8 cellular contexts compared by ENCODE assay signal in genomic region chr19:13277104-13277809, GRCh38.
A peak's percentile ranks its signal among the peaks of the same experiment; 100 is the strongest.
DNase-seq lines count a peak whose midpoint lies in the region; ATAC-seq and TF ChIP-seq lines count a peak whose summit lies in the region.

No MANE protein-coding gene starts in this region.

- H3K36me3 Mint-ChIP-seq in neural crest cell (ENCODE audit: low read depth) = no peaks in the 10 kb centered on the region

- H3K9me3 Mint-ChIP-seq in neural crest cell = peaks cover 4% of the 10 kb centered on the region

- H3K27ac Mint-ChIP-seq in neural crest cell (ENCODE audit: unreplicated experiment) = no peak overlapping the region

- peak overlapping the region; percentile 17; the same call in 1 of the 2 replicates for H3K27ac ChIP-seq in Panc1 (ENCODE audit: low read length)

- no peaks in the 10 kb centered on the region for H3K27me3 ChIP-seq in Panc1 (ENCODE audit: control insufficient read depth, insufficient read depth, low read length)

- no peaks in the 10 kb centered on the region for H3K9me3 ChIP-seq in Panc1 (ENCODE audit: control insufficient read depth, insufficient read depth, low read depth, low read length)

- TF ChIP-seq CTCF in Panc1 (IDR thresholded peaks at IDR 0.05) (no peak; the same call in 1 of the 2 replicates), neural crest cell (conservative IDR thresholded peaks at IDR 0.05) (peak; percentile 82)

- intact Hi-C loops in Panc1 (cut with micrococcal nuclease; ENCODE audit: unreplicated experiment) = loop anchor here (2.0 to 5.0 kb wide), 2 partner anchors 155 to 312 kb away; no protein-coding TSS in a partner anchor

- peaks cover 2% of the 10 kb centered on the region for H3K27me3 Mint-ChIP-seq in neural crest cell (ENCODE audit: low read depth)

- no peak overlapping the region for H3K4me3 ChIP-seq in Panc1 (ENCODE audit: low read depth in 2 of 2, low read length in 2 of 2)

- H3K4me1 Mint-ChIP-seq in neural crest cell = no peaks in the 10 kb centered on the region

- DNase-seq in EL = peak; percentile 74
- peak; percentile 88 for DNase-seq in HT-29 (ENCODE audit: low spot score)
- peak; percentile 64 for DNase-seq in Panc1 (ENCODE audit: low read depth, low spot score)
- DNase-seq in activated T-cell treated with anti-CD3 and anti-CD28 coated beads for 24 hours (ENCODE audit: low read depth) = peak; percentile 68
- peak; percentile 52 for DNase-seq in fibroblast of gingiva (ENCODE audit: low read depth)
- DNase-seq in neural crest cell (ENCODE audit: low read depth, low spot score) = peak; percentile 64
- peak; percentile 47 for DNase-seq in stromal cell of bone marrow (ENCODE audit: low read depth)

- ATAC-seq in Panc1 (peak; percentile 95), HG02759 (IDR thresholded peaks at IDR 0.05; ENCODE audit: unreplicated experiment) (no peak)

- no peaks in the 10 kb centered on the region; the same call in 1 of the 2 replicates for H3K4me1 ChIP-seq in Panc1 (ENCODE audit: control insufficient read depth, insufficient read depth, low read length)

- POLR2A ChIA-PET in Panc1 (lab: Charles Lee) = no interaction called here

- H3K36me3 ChIP-seq in Panc1 (ENCODE audit: control insufficient read depth, insufficient read depth, low read length) = no peaks in the 10 kb centered on the region

- in situ Hi-C loops in Panc1 (cut with HindIII; ENCODE audit: low pct_unique_long_range_greater_than_20kb, low sequenced_read_pairs) = no loop called here

- no TSS peak for BruUV-seq in Panc1 (replicated peaks; lab: Mats Ljungman, UMichigan)

- CTCF ChIA-PET in Panc1 (lab: Charles Lee) = interaction anchor here (0.6 to 2.3 kb wide), 5 partner anchors 152 to 312 kb away, joined by 3 to 19 read pairs (median 4); no protein-coding TSS in a partner anchor

- H3K4me3 Mint-ChIP-seq in neural crest cell = no peak overlapping the region
